21 cellular contexts compared by ENCODE assay signal in the genomic region with DNA sequence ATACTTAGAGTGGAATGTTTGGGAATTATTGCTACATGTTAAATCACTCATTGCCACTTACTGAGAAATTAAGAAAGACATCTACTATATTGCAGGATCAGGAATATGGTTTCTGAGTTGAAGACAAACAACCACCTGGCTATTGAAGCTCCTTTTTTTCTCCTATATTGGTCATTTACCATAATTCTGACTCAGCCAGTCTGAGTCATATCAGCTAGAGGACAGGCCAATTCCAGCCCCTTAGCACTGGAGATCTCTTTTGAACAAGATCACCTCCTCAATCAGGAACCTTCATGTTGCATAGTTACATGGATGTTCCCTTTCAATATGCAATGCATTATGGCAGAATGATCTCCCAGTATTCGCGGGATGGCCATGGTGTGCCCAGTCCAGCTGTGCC. TPM values are rescaled to one million over a fixed set of nuclear protein-coding genes. Genes with fewer than 3 reads are reported as not detected.
"Had no signal": no experiment of that assay in that cellular context is flagged by ENCODE, and none has a peak within 500 bp of the region (broad histone marks: within the 10 kb centered on the region; RNA-seq: fewer than 3 reads in every experiment).

No MANE protein-coding gene starts in this region.

- H3K27ac ChIP-seq: prostate gland, right lobe of liver, suprapubic skin, upper lobe of left lung had no signal

- ATAC-seq: activated T-cell treated with anti-CD3 and anti-CD28 coated beads, Interleukin-2, amount 50 U/mL, for 72 hours; left lobe of liver; natural killer cell; right lobe of liver had no signal

- H3K4me3 ChIP-seq: prostate gland, right lobe of liver, suprapubic skin, upper lobe of left lung had no signal

- H3K36me3 ChIP-seq: prostate gland, right lobe of liver, suprapubic skin, upper lobe of left lung had no signal

- H3K27me3 ChIP-seq: right lobe of liver, suprapubic skin, upper lobe of left lung had no signal

- DNase-seq: activated CD4-positive, alpha-beta memory T cell treated with anti-CD3 and anti-CD28 coated beads for 36 hours; activated CD4-positive, alpha-beta T cell treated with anti-CD3 and anti-CD28 coated beads for 1 hour; activated naive CD8-positive, alpha-beta T cell treated with anti-CD3 and anti-CD28 coated beads, Interleukin-2, amount 10 ng/mL, durations not matched to agents 7 days and 5 days; activated T-cell treated with anti-CD3 and anti-CD28 coated beads, Interleukin-2, amount 50 U/mL, for 72 hours; anterior cingulate cortex; central memory CD4-positive, alpha-beta T cell; cortex of kidney; effector memory CD4-positive, alpha-beta T cell; erythroblast; islet precursor cell; natural killer cell; occipital lobe; right lobe of liver; stimulated activated CD4-positive, alpha-beta T cell treated with anti-CD3 and anti-CD28 coated beads, Interleukin-12 subunit alpha, Interleukin-12 subunit beta, amount 100 ng/mL, for 4 hours; stimulated activated naive CD4-positive, alpha-beta T cell treated with Interleukin-2 at 50 U/mL for 16 hours; SW 1271; upper lobe of left lung had no signal

- H3K4me1 ChIP-seq: prostate gland, right lobe of liver, suprapubic skin, upper lobe of left lung had no signal

- H3K9me3 ChIP-seq: prostate gland, right lobe of liver, suprapubic skin, upper lobe of left lung had no signal

RNA-seq across cellular contexts. Expression of gene CDH19, which starts 42.7 kb away (rescaled TPM):
- total RNA-seq: activated CD4-positive, alpha-beta memory T cell treated with anti-CD3 and anti-CD28 coated beads for 36 hours; activated naive CD8-positive, alpha-beta T cell treated with anti-CD3 and anti-CD28 coated beads, Interleukin-2, amount 10 ng/mL, durations not matched to agents 7 days and 5 days; activated T-cell treated with anti-CD3 and anti-CD28 coated beads, Interleukin-2, amount 50 U/mL, for 72 hours; fibroblast of villous mesenchyme; natural killer cell had no signal
